8 cellular contexts compared by ENCODE assay signal in the genomic region with DNA sequence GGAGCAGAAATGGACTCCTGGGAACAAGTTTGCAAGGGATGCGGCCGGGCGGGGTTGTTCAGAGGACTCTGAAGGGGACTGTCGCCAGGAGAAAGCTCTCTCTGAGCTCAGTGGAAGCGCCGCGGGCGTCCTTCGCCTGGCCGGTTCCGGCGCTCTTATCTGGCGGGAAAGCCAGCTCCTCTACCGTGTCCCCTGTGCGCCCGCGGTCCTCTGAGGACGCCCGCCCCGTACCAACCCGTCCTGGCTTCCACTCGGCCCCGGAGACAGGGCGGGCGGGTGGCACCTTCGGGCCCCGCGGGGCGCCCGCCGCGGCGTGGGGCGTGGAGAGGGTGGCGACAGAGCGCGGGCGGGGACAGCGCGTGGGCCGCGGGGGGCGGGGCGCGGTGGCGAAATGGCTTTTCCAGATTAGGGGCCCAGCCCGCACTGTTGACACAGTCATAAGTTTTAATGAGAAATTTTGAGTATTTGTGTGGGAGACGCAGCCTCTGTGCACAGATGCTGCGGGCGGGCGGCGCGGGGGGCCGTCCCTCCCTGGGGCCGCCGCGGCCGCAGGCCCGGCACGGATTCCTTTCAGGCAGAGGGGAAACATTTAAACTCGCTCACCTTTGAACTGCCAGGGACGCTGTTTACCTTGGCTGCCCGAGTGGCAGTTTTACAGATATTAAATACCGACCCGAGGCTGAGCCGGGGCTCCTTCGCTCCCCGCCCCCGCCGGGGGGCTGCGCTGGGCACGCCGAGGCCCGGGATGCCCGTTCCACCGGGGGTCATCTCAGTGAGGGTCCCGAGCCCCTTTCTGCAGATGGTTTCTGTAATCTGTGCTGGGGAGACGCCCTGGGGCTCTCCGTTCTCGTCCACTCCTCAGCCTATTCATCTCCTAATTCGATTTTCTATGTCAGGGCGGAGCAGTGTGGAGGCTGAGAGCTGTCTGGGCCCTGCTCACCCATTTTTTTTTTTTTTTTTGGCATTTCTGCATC.
DNase-seq lines count a peak whose midpoint lies in the region; ATAC-seq and TF ChIP-seq lines count a peak whose summit lies in the region.

No MANE protein-coding gene starts in this region.

- TF ChIP-seq CTCF in WTC11 (IDR thresholded peaks at IDR 0.05) (no peak), fibroblast of mammary gland (conservative IDR thresholded peaks at IDR 0.05; ENCODE audit: control insufficient read depth, insufficient read depth, low read depth, low read length) (no peak), osteoblast (IDR thresholded peaks at IDR 0.05; ENCODE audit: extremely low read depth, low read depth, low read length) (no peak), vagina (IDR thresholded peaks at IDR 0.05) (no peak), OCI-LY7 (conservative IDR thresholded peaks at IDR 0.05; ENCODE audit: low read length) (no peak)

- no peak overlapping the region for H3K4me2 ChIP-seq in osteoblast (ENCODE audit: insufficient read depth, low read length)
- H3K4me2 ChIP-seq in OCI-LY7 (ENCODE audit: low read length): no peak overlapping the region

- no TSS peak for BruUV-seq in OCI-LY7 (replicated peaks; lab: Mats Ljungman, UMichigan)

- DNase-seq in activated CD4-positive, alpha-beta T cell treated with anti-CD3 and anti-CD28 coated beads for 4 hours: peak; percentile 24 to 34
- no peak for DNase-seq in activated CD4-positive, alpha-beta T cell treated with anti-CD3 and anti-CD28 coated beads for 1 hour
- DNase-seq in WTC11 (ENCODE audit: low spot score) (peak; percentile 53), fibroblast of mammary gland (ENCODE audit: low read depth) (no peak), osteoblast (ENCODE audit: insufficient read length, low spot score, missing footprints) (no peak), vagina (ENCODE audit: extremely low spot score in 2 of 2) (no peak), OCI-LY7 (ENCODE audit: low spot score) (no peak)

- H3K4me1 Mint-ChIP-seq in WTC11: peaks cover 13% of the 10 kb centered on the region

- H3K9me3 Mint-ChIP-seq in WTC11: peaks cover 3% of the 10 kb centered on the region

- no peaks in the 10 kb centered on the region for H3K9me2 ChIP-seq in OCI-LY7 (ENCODE audit: insufficient read depth, low read length)

- H2AFZ ChIP-seq in osteoblast (ENCODE audit: low read length) (no peak overlapping the region), OCI-LY7 (ENCODE audit: low read length) (no peak overlapping the region)

- H3K27me3 ChIP-seq in osteoblast (ENCODE audit: insufficient read depth, low read length) (peaks cover 43% of the 10 kb centered on the region), vagina (no peaks in the 10 kb centered on the region)

- H3K79me2 ChIP-seq in osteoblast (ENCODE audit: insufficient read depth, low read length) (no peaks in the 10 kb centered on the region), OCI-LY7 (ENCODE audit: insufficient read depth, low read depth, low read length) (no peaks in the 10 kb centered on the region)

- H3K4me1 ChIP-seq in osteoblast (ENCODE audit: insufficient read depth, low read length) (peaks cover 3% of the 10 kb centered on the region), vagina (peaks cover 17% of the 10 kb centered on the region), OCI-LY7 (ENCODE audit: insufficient read depth, low read length, poor library complexity, severe bottlenecking) (no peaks in the 10 kb centered on the region)

- H3K27ac Mint-ChIP-seq in WTC11: no peak overlapping the region

- H3K4me3 ChIP-seq in fibroblast of mammary gland (ENCODE audit: control insufficient read depth, low read depth, low read length): peak overlapping the region; percentile 24
- peak overlapping the region; percentile 51 for H3K4me3 ChIP-seq in osteoblast (ENCODE audit: insufficient read depth, low read length)
- peak overlapping the region; percentile 45 to 51 for H3K4me3 ChIP-seq in vagina
- no peak overlapping the region for H3K4me3 ChIP-seq in OCI-LY7 (ENCODE audit: low read depth, low read length, poor library complexity, severe bottlenecking)

- H3K9me3 ChIP-seq in osteoblast (ENCODE audit: low read depth, low read length) (no peaks in the 10 kb centered on the region), vagina (no peaks in the 10 kb centered on the region), OCI-LY7 (ENCODE audit: low read length) (no peaks in the 10 kb centered on the region)

- H3K36me3 Mint-ChIP-seq in WTC11: no peaks in the 10 kb centered on the region

- peaks cover 89% of the 10 kb centered on the region for H3K27me3 Mint-ChIP-seq in WTC11 (ENCODE audit: low read depth)

- TF ChIP-seq POLR2A in vagina (IDR thresholded peaks at IDR 0.05): no peak

- POLR2A ChIA-PET in WTC11 (lab: Charles Lee): interaction anchor here (0.7 to 2.0 kb wide), 2 partner anchors 10 to 21 kb away, joined by 3 to 4 read pairs; no protein-coding TSS in a partner anchor
- POLR2A ChIA-PET in OCI-LY7 (lab: Charles Lee): no interaction called here

- ATAC-seq in WTC11 (peak; percentile 60), GM18868 (IDR thresholded peaks at IDR 0.05; ENCODE audit: unreplicated experiment) (no peak)

- H3K27ac ChIP-seq in osteoblast (ENCODE audit: low read depth, low read length) (no peak overlapping the region), vagina (peak overlapping the region; percentile 64), OCI-LY7 (ENCODE audit: low read depth, low read length, poor library complexity, severe bottlenecking) (no peak overlapping the region)

- intact Hi-C loops in vagina (cut with DNase I) (no loop called here), OCI-LY7 (cut with micrococcal nuclease; ENCODE audit: unreplicated experiment) (no loop called here)

- CTCF ChIA-PET in WTC11 (lab: Charles Lee): interaction anchor here (0.8 to 1.9 kb wide), 14 partner anchors 12 to 246 kb away, joined by 3 to 20 read pairs (median 4); a partner anchor contains a TSS
- CTCF ChIA-PET in OCI-LY7 (lab: Charles Lee; ENCODE audit: unreplicated experiment): no interaction called here

- H3K4me3 Mint-ChIP-seq in WTC11: peak overlapping the region; percentile 77

- H4K20me1 ChIP-seq in osteoblast (ENCODE audit: insufficient read depth, low read length) (no peaks in the 10 kb centered on the region), OCI-LY7 (ENCODE audit: insufficient read depth, low read length) (no peaks in the 10 kb centered on the region)

- H3K36me3 ChIP-seq in osteoblast (ENCODE audit: insufficient read depth, low read length): no peaks in the 10 kb centered on the region
- no peaks in the 10 kb centered on the region for H3K36me3 ChIP-seq in vagina
- no peaks in the 10 kb centered on the region for H3K36me3 ChIP-seq in OCI-LY7 (ENCODE audit: insufficient read depth, low read length)

TF ChIP-seq in WTC11, 78 proteins besides CTCF, POLR2A, EP300 and RAD21:
- TF ChIP-seq, protein P1, sequence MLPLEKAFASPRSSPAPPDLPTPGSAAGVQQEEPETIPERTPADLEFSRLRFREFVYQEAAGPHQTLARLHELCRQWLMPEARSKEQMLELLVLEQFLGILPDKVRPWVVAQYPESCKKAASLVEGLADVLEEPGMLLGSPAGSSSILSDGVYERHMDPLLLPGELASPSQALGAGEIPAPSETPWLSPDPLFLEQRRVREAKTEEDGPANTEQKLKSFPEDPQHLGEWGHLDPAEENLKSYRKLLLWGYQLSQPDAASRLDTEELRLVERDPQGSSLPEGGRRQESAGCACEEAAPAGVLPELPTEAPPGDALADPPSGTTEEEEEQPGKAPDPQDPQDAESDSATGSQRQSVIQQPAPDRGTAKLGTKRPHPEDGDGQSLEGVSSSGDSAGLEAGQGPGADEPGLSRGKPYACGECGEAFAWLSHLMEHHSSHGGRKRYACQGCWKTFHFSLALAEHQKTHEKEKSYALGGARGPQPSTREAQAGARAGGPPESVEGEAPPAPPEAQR (CRISPR knock-in tag; IDR thresholded peaks at IDR 0.05): no peak
- no peak for TF ChIP-seq GABPB1 (CRISPR knock-in tag; IDR thresholded peaks at IDR 0.05)
- no peak for TF ChIP-seq CREM (CRISPR knock-in tag; IDR thresholded peaks at IDR 0.05)
- TF ChIP-seq CREB1 (CRISPR knock-in tag; IDR thresholded peaks at IDR 0.05): no peak
- no peak for TF ChIP-seq ZNF317 (CRISPR knock-in tag; IDR thresholded peaks at IDR 0.05; ENCODE audit: borderline replicate concordance, low read depth)
- TF ChIP-seq SOX15 (CRISPR knock-in tag; IDR thresholded peaks at IDR 0.05): no peak
- TF ChIP-seq ZNF263 (CRISPR knock-in tag; IDR thresholded peaks at IDR 0.05; ENCODE audit: low read depth): no peak
- TF ChIP-seq, protein P2, sequence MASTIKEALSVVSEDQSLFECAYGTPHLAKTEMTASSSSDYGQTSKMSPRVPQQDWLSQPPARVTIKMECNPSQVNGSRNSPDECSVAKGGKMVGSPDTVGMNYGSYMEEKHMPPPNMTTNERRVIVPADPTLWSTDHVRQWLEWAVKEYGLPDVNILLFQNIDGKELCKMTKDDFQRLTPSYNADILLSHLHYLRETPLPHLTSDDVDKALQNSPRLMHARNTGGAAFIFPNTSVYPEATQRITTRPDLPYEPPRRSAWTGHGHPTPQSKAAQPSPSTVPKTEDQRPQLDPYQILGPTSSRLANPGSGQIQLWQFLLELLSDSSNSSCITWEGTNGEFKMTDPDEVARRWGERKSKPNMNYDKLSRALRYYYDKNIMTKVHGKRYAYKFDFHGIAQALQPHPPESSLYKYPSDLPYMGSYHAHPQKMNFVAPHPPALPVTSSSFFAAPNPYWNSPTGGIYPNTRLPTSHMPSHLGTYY (CRISPR knock-in tag; IDR thresholded peaks at IDR 0.05): no peak
- no peak for TF ChIP-seq MXD4 (CRISPR knock-in tag; IDR thresholded peaks at IDR 0.05; ENCODE audit: borderline replicate concordance)
- TF ChIP-seq ESRRA (CRISPR knock-in tag; IDR thresholded peaks at IDR 0.05; ENCODE audit: borderline replicate concordance): no peak
- TF ChIP-seq SMAD3 (CRISPR knock-in tag; IDR thresholded peaks at IDR 0.05; ENCODE audit: borderline replicate concordance): no peak
- TF ChIP-seq, protein P3, sequence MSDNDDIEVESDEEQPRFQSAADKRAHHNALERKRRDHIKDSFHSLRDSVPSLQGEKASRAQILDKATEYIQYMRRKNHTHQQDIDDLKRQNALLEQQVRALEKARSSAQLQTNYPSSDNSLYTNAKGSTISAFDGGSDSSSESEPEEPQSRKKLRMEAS (CRISPR knock-in tag; IDR thresholded peaks at IDR 0.05): no peak
- TF ChIP-seq NR2C2 (CRISPR knock-in tag; IDR thresholded peaks at IDR 0.05): no peak
- TF ChIP-seq JUN (CRISPR knock-in tag; IDR thresholded peaks at IDR 0.05): no peak

Comparison
In these comparisons a context has a peak if more than half of its experiments do, and no peak if none do; other contexts are left out.
1. DNase-seq: peak in activated CD4-positive, alpha-beta T cell treated with anti-CD3 and anti-CD28 coated beads for 4 hours (2 of 2) and WTC11 (single experiment); none in activated CD4-positive, alpha-beta T cell treated with anti-CD3 and anti-CD28 coated beads for 1 hour (single experiment), fibroblast of mammary gland (single experiment), osteoblast (single experiment), vagina (0 of 2) and OCI-LY7 (single experiment).